Comparison of ENCODE assay signal across 23 cellular contexts in the genomic region with DNA sequence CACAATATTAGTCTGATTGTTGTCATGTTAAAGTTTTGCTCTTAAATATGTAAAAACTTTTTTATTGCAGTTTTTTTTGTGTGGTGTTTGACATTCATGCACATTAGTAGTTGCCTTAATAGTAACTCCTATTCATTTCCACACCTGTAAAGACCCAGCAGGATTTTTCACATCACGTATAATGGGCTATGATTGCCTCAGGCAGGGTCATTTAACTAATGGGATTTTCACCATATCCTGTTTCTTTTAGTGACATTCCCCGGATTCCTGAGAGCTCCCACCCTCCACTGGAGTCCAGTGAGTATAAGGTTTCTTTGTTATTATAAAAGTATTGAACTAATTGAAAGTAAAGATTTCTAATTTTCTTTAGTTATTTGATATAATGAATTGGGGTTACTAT.
DNase-seq lines count a peak whose midpoint lies in the region; ATAC-seq and TF ChIP-seq lines count a peak whose summit lies in the region.
"Had no signal": no experiment of that assay in that cellular context is flagged by ENCODE, and none has a peak within 500 bp of the region (broad histone marks: within the 10 kb centered on the region; RNA-seq: fewer than 3 reads in every experiment).

No MANE protein-coding gene starts in this region.

- CTCF ChIA-PET in A673 (lab: Charles Lee) = no interaction called here

- POLR2A ChIA-PET in A673 (lab: Charles Lee; ENCODE audit: low non-redundant PET) = no interaction called here

- in situ Hi-C loops in transverse colon (cut with MboI; ENCODE audit: low pct_ligation_motif_present in 1 of 4, low pct_unique_long_range_greater_than_20kb in 1 of 4, low sequenced_read_pairs in 3 of 4) = no loop called here

- BruUV-seq in A673 (replicated peaks; lab: Mats Ljungman, UMichigan) = no TSS peak

- no peaks in the 10 kb centered on the region for H3K79me1 ChIP-seq in H9 (ENCODE audit: insufficient read depth, low read depth, low read length, poor library complexity, severe bottlenecking)

- ATAC-seq in GM19452 (IDR thresholded peaks at IDR 0.05; ENCODE audit: unreplicated experiment) (no peak), HG02870 (IDR thresholded peaks at IDR 0.05; ENCODE audit: unreplicated experiment) (no peak)
- ATAC-seq: activated T-helper 17 cell treated with anti-CD3 and anti-CD28 coated beads, Interleukin-2, amount 50 U/mL, for 72 hours; GM12878; natural killer cell had no signal

- H3K36me3 ChIP-seq in A673 (ENCODE audit: insufficient read depth, low read length, poor library complexity, severe bottlenecking) (no peaks in the 10 kb centered on the region), SJCRH30 (no peaks in the 10 kb centered on the region), iPS DF 6.9 (ENCODE audit: control insufficient read depth, insufficient read depth, low read length) (no peaks in the 10 kb centered on the region), transverse colon (no peaks in the 10 kb centered on the region)

- H3T11ph ChIP-seq in H9 (ENCODE audit: low read length) = no peak overlapping the region

- no peak overlapping the region for H3K4me2 ChIP-seq in H9 (ENCODE audit: insufficient read depth, insufficient read length, low read length)

- H3K4me3 ChIP-seq in A673 (ENCODE audit: low read depth, low read length, poor library complexity, severe bottlenecking) = no peak overlapping the region
- no peak overlapping the region for H3K4me3 ChIP-seq in SJCRH30
- H3K4me3 ChIP-seq in iPS DF 6.9 (ENCODE audit: low read length) = no peak overlapping the region
- no peak overlapping the region for H3K4me3 ChIP-seq in transverse colon
- H3K4me3 ChIP-seq: GM12878 had no signal

- H3K14ac ChIP-seq in H9 (ENCODE audit: insufficient read depth, low read length) = no peak overlapping the region

- H3K27me3 ChIP-seq in A673 (replicated peaks; ENCODE audit: insufficient read depth, low read depth, low read length, poor library complexity) = no peaks in the 10 kb centered on the region
- no peaks in the 10 kb centered on the region for H3K27me3 ChIP-seq in H9 (ENCODE audit: insufficient read depth, low read length)
- no peaks in the 10 kb centered on the region for H3K27me3 ChIP-seq in SJCRH30
- H3K27me3 ChIP-seq in iPS DF 6.9 (ENCODE audit: control insufficient read depth, insufficient read depth, low read length) = no peaks in the 10 kb centered on the region
- no peaks in the 10 kb centered on the region for H3K27me3 ChIP-seq in transverse colon

- H3K79me2 ChIP-seq in H9 (ENCODE audit: insufficient read depth, low read length) = no peaks in the 10 kb centered on the region

- H3K9me3 ChIP-seq in A673 (ENCODE audit: low read depth, low read length, poor library complexity, severe bottlenecking) (no peaks in the 10 kb centered on the region), H9 (ENCODE audit: control insufficient read depth, low read depth, low read length) (no peaks in the 10 kb centered on the region), SJCRH30 (replicated peaks) (no peaks in the 10 kb centered on the region), iPS DF 6.9 (ENCODE audit: control insufficient read depth, insufficient read depth, low read length) (no peaks in the 10 kb centered on the region), transverse colon (no peaks in the 10 kb centered on the region)

- no peak overlapping the region for H4K5ac ChIP-seq in H9 (ENCODE audit: insufficient read length, low read depth, low read length)

- TF ChIP-seq POLR2A in transverse colon (IDR thresholded peaks at IDR 0.05) = no peak

- H3K56ac ChIP-seq in H9 (ENCODE audit: insufficient read length, low read depth, low read length) = no peak overlapping the region

- H3K9ac ChIP-seq in H9 (ENCODE audit: extremely low read depth, insufficient read length, low read length) = no peak overlapping the region

- H2BK5ac ChIP-seq in H9 (ENCODE audit: insufficient read length, low read length) = no peak overlapping the region

- intact Hi-C loops in A673 (cut with micrococcal nuclease; ENCODE audit: unreplicated experiment) = no loop called here
- intact Hi-C loops in transverse colon (cut with DNase I; ENCODE audit: low total_unique reads) = no loop called here

- no peak overlapping the region for H3K23ac ChIP-seq in H9 (ENCODE audit: insufficient read length, low read depth, low read length)

- peaks cover 21 to 32% of the 10 kb centered on the region in 2 experiments for H3K4me1 Mint-ChIP-seq in H9
- no peaks in the 10 kb centered on the region for H3K4me1 Mint-ChIP-seq in nephron progenitor cell
- H3K4me1 Mint-ChIP-seq: activated T-helper 17 cell treated with anti-CD3 and anti-CD28 coated beads, Interleukin-2, amount 50 U/mL, for 72 hours; CD8-positive, alpha-beta memory T cell; central memory CD8-positive, alpha-beta T cell; memory B cell; natural killer cell had no signal

- H3K4ac ChIP-seq in H9 (ENCODE audit: low read depth, low read length) = no peak overlapping the region

- no peak overlapping the region for H2BK12ac ChIP-seq in H9 (ENCODE audit: insufficient read length, low read depth, low read length)

- no peak overlapping the region for H4K91ac ChIP-seq in H9 (ENCODE audit: insufficient read length, low read depth, low read length)

- H3K23me2 ChIP-seq in H9 (ENCODE audit: insufficient read length, low read depth, low read length, poor library complexity, severe bottlenecking) = no peaks in the 10 kb centered on the region

- H2BK120ac ChIP-seq in H9 (ENCODE audit: low read depth, low read length, poor library complexity, severe bottlenecking) = no peak overlapping the region

- H3K27ac ChIP-seq in A673 (ENCODE audit: low read depth, low read length, poor library complexity, severe bottlenecking) (no peak overlapping the region), H9 (ENCODE audit: insufficient read length, low read depth, low read length) (no peak overlapping the region), SJCRH30 (peak overlapping the region; percentile 9; the same call in 1 of the 2 replicates), iPS DF 6.9 (ENCODE audit: low read length) (no peak overlapping the region), transverse colon (no peak overlapping the region)
- H3K27ac ChIP-seq: RWPE1 had no signal

- H4K20me1 ChIP-seq in H9 (ENCODE audit: control insufficient read depth, insufficient read depth, insufficient read length) = no peaks in the 10 kb centered on the region

- peak; percentile 24 for DNase-seq in A673 (ENCODE audit: low spot score)
- peak; percentile 31 for DNase-seq in H9
- DNase-seq in SJCRH30 = peak; percentile 54 to 70
- peak; percentile 16 for DNase-seq in iPS DF 6.9 (ENCODE audit: low read depth, low spot score)
- no peak for DNase-seq in nephron progenitor cell
- no peak for DNase-seq in transverse colon
- DNase-seq: CD8-positive, alpha-beta memory T cell; effector memory CD4-positive, alpha-beta T cell; GOT3; hypothalamus; MM.1S; natural killer cell; NCI-H2029; NCI-H526 treated with DMSO at 0.1 percent for 48 hours; stimulated activated naive CD4-positive, alpha-beta T cell treated with Interleukin-2 at 50 U/mL for 16 hours; T-helper 1 cell had no signal

- H3K18ac ChIP-seq in H9 (ENCODE audit: insufficient read length, low read depth, low read length) = no peak overlapping the region

- no peak overlapping the region for H2AK5ac ChIP-seq in H9 (ENCODE audit: insufficient read length, low read length)

- no peaks in the 10 kb centered on the region for H3K9me3 Mint-ChIP-seq in H9
- H3K9me3 Mint-ChIP-seq in nephron progenitor cell = no peaks in the 10 kb centered on the region
- H3K9me3 Mint-ChIP-seq: CD8-positive, alpha-beta memory T cell; memory B cell; natural killer cell had no signal

- H3K36me3 Mint-ChIP-seq in H9 (ENCODE audit: insufficient read depth in 1 of 3, low read depth in 3 of 3) = no peaks in the 10 kb centered on the region
- no peaks in the 10 kb centered on the region for H3K36me3 Mint-ChIP-seq in nephron progenitor cell (ENCODE audit: low read depth)
- H3K36me3 Mint-ChIP-seq: CD8-positive, alpha-beta memory T cell; memory B cell; natural killer cell had no signal

- H4K8ac ChIP-seq in H9 (replicated peaks; ENCODE audit: insufficient read length, low read depth, low read length) = no peak overlapping the region

- H3K27me3 Mint-ChIP-seq in H9 (ENCODE audit: low read depth) (no peaks in the 10 kb centered on the region), nephron progenitor cell (ENCODE audit: low read depth, poor library complexity) (no peaks in the 10 kb centered on the region)
- H3K27me3 Mint-ChIP-seq: activated T-helper 17 cell treated with anti-CD3 and anti-CD28 coated beads, Interleukin-2, amount 50 U/mL, for 72 hours; CD8-positive, alpha-beta memory T cell; central memory CD8-positive, alpha-beta T cell; memory B cell had no signal

- no peak overlapping the region for H2BK15ac ChIP-seq in H9 (ENCODE audit: low read depth, low read length)

- TF ChIP-seq CTCF in A673 (conservative IDR thresholded peaks at IDR 0.05; ENCODE audit: low read depth, low read length) (no peak), H9 (conservative IDR thresholded peaks at IDR 0.05) (no peak), nephron progenitor cell (IDR thresholded peaks at IDR 0.05) (no peak), transverse colon (IDR thresholded peaks at IDR 0.05) (no peak)

- no peak overlapping the region for H2BK20ac ChIP-seq in H9 (ENCODE audit: low read depth, low read length, poor library complexity, severe bottlenecking)

- H3K27ac Mint-ChIP-seq in H9 = no peak overlapping the region; a peak in 1 of 7 replicates
- no peak overlapping the region for H3K27ac Mint-ChIP-seq in nephron progenitor cell
- H3K27ac Mint-ChIP-seq: activated T-helper 17 cell treated with anti-CD3 and anti-CD28 coated beads, Interleukin-2, amount 50 U/mL, for 72 hours; CD8-positive, alpha-beta memory T cell; memory B cell; natural killer cell had no signal

- no peak overlapping the region for H3K4me3 Mint-ChIP-seq in H9
- H3K4me3 Mint-ChIP-seq in nephron progenitor cell = no peak overlapping the region
- H3K4me3 Mint-ChIP-seq: activated T-helper 17 cell treated with anti-CD3 and anti-CD28 coated beads, Interleukin-2, amount 50 U/mL, for 72 hours; CD8-positive, alpha-beta memory T cell; central memory CD8-positive, alpha-beta T cell; memory B cell; natural killer cell had no signal

- no peak overlapping the region for H2AFZ ChIP-seq in H9 (ENCODE audit: low read length)

- H3K4me1 ChIP-seq in A673 (ENCODE audit: insufficient read depth, low read length, poor library complexity, severe bottlenecking) (peaks cover 2% of the 10 kb centered on the region), H9 (ENCODE audit: insufficient read depth, low read length) (no peaks in the 10 kb centered on the region), SJCRH30 (peaks cover 21% of the 10 kb centered on the region), iPS DF 6.9 (ENCODE audit: control insufficient read depth, insufficient read depth, low read length) (no peaks in the 10 kb centered on the region), transverse colon (no peaks in the 10 kb centered on the region)

- no peak for TF ChIP-seq EP300 in transverse colon (IDR thresholded peaks at IDR 0.05; ENCODE audit: low read depth)

- no CpG with 5 or more reads among the region's 2 CpGs for WGBS in H9 (ENCODE audit: extremely low coverage, insufficient read length, low lambda C conversion rate)
- WGBS in iPS DF 6.9 (ENCODE audit: insufficient coverage, insufficient read length) = no CpG with 5 or more reads among the region's 2 CpGs
- WGBS in transverse colon (ENCODE audit: low coverage in 1 of 2), 2 donors = 46 to 58% methylated on average over 2 of the region's 2 CpGs

Comparison
In these comparisons a context has a peak if more than half of its experiments do, and no peak if none do; other contexts are left out.
1. DNase-seq: peak in A673 (single experiment), H9 (single experiment), SJCRH30 (2 of 2) and iPS DF 6.9 (single experiment); none in nephron progenitor cell (single experiment) and transverse colon (single experiment).